In genomic region chr7:101857358-101857794, GRCh38 we compare ENCODE assay signal across 8 cellular contexts. TPM values are rescaled to one million over a fixed set of nuclear protein-coding genes. Genes with fewer than 3 reads are reported as not detected.
DNase-seq lines count a peak whose midpoint lies in the region; ATAC-seq and FAIRE-seq lines count a peak whose summit lies in the region.

No MANE protein-coding gene starts in this region.

- peak overlapping the region; percentile 91 to 95 for H3K4me3 Mint-ChIP-seq in activated T-cell treated with anti-CD3 and anti-CD28 coated beads, Interleukin-2, amount 50 U/mL, for 72 hours
- H3K4me3 Mint-ChIP-seq in central memory CD8-positive, alpha-beta T cell: peak overlapping the region; percentile 88
- peak overlapping the region; percentile 82 to 92 for H3K4me3 Mint-ChIP-seq in stimulated activated naive B cell treated with anti-CD40 and anti-IgM and Interleukin-4, amounts not matched to agents 10 μg/mL and 1 μg/mL and 100 μg/mL, for 72 hours

- H3K9me3 Mint-ChIP-seq in activated T-cell treated with anti-CD3 and anti-CD28 coated beads, Interleukin-2, amount 50 U/mL, for 72 hours: no peaks in the 10 kb centered on the region
- H3K9me3 Mint-ChIP-seq in central memory CD8-positive, alpha-beta T cell: no peaks in the 10 kb centered on the region
- H3K9me3 Mint-ChIP-seq in stimulated activated naive B cell treated with anti-CD40 and anti-IgM and Interleukin-4, amounts not matched to agents 10 μg/mL and 1 μg/mL and 100 μg/mL, for 72 hours: no peaks in the 10 kb centered on the region

- peak; percentile 37 for ATAC-seq in activated T-cell treated with anti-CD3 and anti-CD28 coated beads, Interleukin-2, amount 50 U/mL, for 72 hours (replicated peaks in 1 of 2)
- peak; percentile 27 for ATAC-seq in HG03135 (IDR thresholded peaks at IDR 0.05; ENCODE audit: unreplicated experiment)
- no peak for ATAC-seq in central memory CD8-positive, alpha-beta T cell (replicated peaks; ENCODE audit: extremely low read depth, poor library complexity, severe bottlenecking)
- ATAC-seq in stimulated activated naive B cell treated with anti-CD40 and anti-IgM and Interleukin-4, amounts not matched to agents 10 μg/mL and 1 μg/mL and 100 μg/mL, for 72 hours (replicated peaks): peak; percentile 64 to 66

- no peaks in the 10 kb centered on the region for H3K36me3 Mint-ChIP-seq in activated T-cell treated with anti-CD3 and anti-CD28 coated beads, Interleukin-2, amount 50 U/mL, for 72 hours (ENCODE audit: insufficient read depth in 2 of 2)
- H3K36me3 Mint-ChIP-seq in central memory CD8-positive, alpha-beta T cell (ENCODE audit: insufficient read depth): peaks cover 5% of the 10 kb centered on the region
- peaks cover 0 to 11% of the 10 kb centered on the region in 2 donors for H3K36me3 Mint-ChIP-seq in stimulated activated naive B cell treated with anti-CD40 and anti-IgM and Interleukin-4, amounts not matched to agents 10 μg/mL and 1 μg/mL and 100 μg/mL, for 72 hours

- DNase-seq in activated T-cell treated with anti-CD3 and anti-CD28 coated beads, Interleukin-2, amount 50 U/mL, for 72 hours: peak; percentile 14 to 31
- DNase-seq in activated T-cell treated with anti-CD3 and anti-CD28 coated beads for 4 hours (no peak), frontal cortex (ENCODE audit: low spot score in 2 of 2) (no peak), NCI-H524 treated with DMSO at 0.1 percent for 48 hours (lab: John Stamatoyannopoulos, UW) (no peak), mesenteric fat pad (ENCODE audit: low spot score) (no peak)
- DNase-seq in central memory CD8-positive, alpha-beta T cell (ENCODE audit: low spot score in 2 of 2): no peak
- peak; percentile 72 for DNase-seq in stimulated activated naive B cell treated with anti-CD40 and anti-IgM and Interleukin-4, amounts not matched to agents 10 μg/mL and 1 μg/mL and 100 μg/mL, for 72 hours

- no peak for FAIRE-seq in frontal cortex (lab: Jason Lieb, UNC)

- no peaks in the 10 kb centered on the region for H3K27me3 Mint-ChIP-seq in activated T-cell treated with anti-CD3 and anti-CD28 coated beads, Interleukin-2, amount 50 U/mL, for 72 hours (ENCODE audit: low read depth)
- no peaks in the 10 kb centered on the region for H3K27me3 Mint-ChIP-seq in central memory CD8-positive, alpha-beta T cell
- H3K27me3 Mint-ChIP-seq in stimulated activated naive B cell treated with anti-CD40 and anti-IgM and Interleukin-4, amounts not matched to agents 10 μg/mL and 1 μg/mL and 100 μg/mL, for 72 hours: no peaks in the 10 kb centered on the region

- peaks cover 56% of the 10 kb centered on the region for H3K4me1 Mint-ChIP-seq in activated T-cell treated with anti-CD3 and anti-CD28 coated beads, Interleukin-2, amount 50 U/mL, for 72 hours (ENCODE audit: low read depth)
- peaks cover 23% of the 10 kb centered on the region for H3K4me1 Mint-ChIP-seq in central memory CD8-positive, alpha-beta T cell
- peaks cover 44 to 80% of the 10 kb centered on the region in 2 donors for H3K4me1 Mint-ChIP-seq in stimulated activated naive B cell treated with anti-CD40 and anti-IgM and Interleukin-4, amounts not matched to agents 10 μg/mL and 1 μg/mL and 100 μg/mL, for 72 hours

- H3K27ac Mint-ChIP-seq in activated T-cell treated with anti-CD3 and anti-CD28 coated beads, Interleukin-2, amount 50 U/mL, for 72 hours: peak overlapping the region; percentile 94
- peak overlapping the region; percentile 95 for H3K27ac Mint-ChIP-seq in central memory CD8-positive, alpha-beta T cell (ENCODE audit: low read depth)
- peak overlapping the region; percentile 96 for H3K27ac Mint-ChIP-seq in stimulated activated naive B cell treated with anti-CD40 and anti-IgM and Interleukin-4, amounts not matched to agents 10 μg/mL and 1 μg/mL and 100 μg/mL, for 72 hours

RNA-seq across cellular contexts. Expression of gene CUX1, which starts 40.0 kb away (rescaled TPM):
- 10 to 100 TPM; 24.7 to 26.2 TPM for total RNA-seq in activated T-cell treated with anti-CD3 and anti-CD28 coated beads, Interleukin-2, amount 50 U/mL, for 72 hours
- total RNA-seq in frontal cortex (23.6 TPM), mesenteric fat pad (115 TPM)

Comparison
In these comparisons a context has a peak if more than half of its experiments do, and no peak if none do; other contexts are left out.
1. DNase-seq: peak in activated T-cell treated with anti-CD3 and anti-CD28 coated beads, Interleukin-2, amount 50 U/mL, for 72 hours (2 of 2) and stimulated activated naive B cell treated with anti-CD40 and anti-IgM and Interleukin-4, amounts not matched to agents 10 μg/mL and 1 μg/mL and 100 μg/mL, for 72 hours (single experiment); none in activated T-cell treated with anti-CD3 and anti-CD28 coated beads for 4 hours (single experiment), central memory CD8-positive, alpha-beta T cell (0 of 2), frontal cortex (0 of 2), NCI-H524 treated with DMSO at 0.1 percent for 48 hours (single experiment) and mesenteric fat pad (single experiment).
2. Peak in every context shown above with its lines, with median percentiles within 50 percentile points of each other: H3K27ac Mint-ChIP-seq and H3K4me3 Mint-ChIP-seq.